ENCODE assay signal across 8 cellular contexts in genomic region chr1:31155216-31155806, GRCh38.
DNase-seq lines count a peak whose midpoint lies in the region; ATAC-seq and TF ChIP-seq lines count a peak whose summit lies in the region.

No MANE protein-coding gene starts in this region.

- no peaks in the 10 kb centered on the region for H3K27me3 Mint-ChIP-seq in activated T-cell treated with anti-CD3 and anti-CD28 coated beads, Interleukin-2, amount 50 U/mL, for 4 hours (ENCODE audit: low read depth)
- H3K27me3 Mint-ChIP-seq in nephron progenitor cell (ENCODE audit: low read depth, poor library complexity): no peaks in the 10 kb centered on the region

- no peak for TF ChIP-seq POLR2A in stomach (IDR thresholded peaks at IDR 0.05)

- H3K4me3 Mint-ChIP-seq in activated T-cell treated with anti-CD3 and anti-CD28 coated beads, Interleukin-2, amount 50 U/mL, for 4 hours: peak overlapping the region; percentile 90
- peak overlapping the region; percentile 92 for H3K4me3 Mint-ChIP-seq in nephron progenitor cell

- H3K4me1 Mint-ChIP-seq in activated T-cell treated with anti-CD3 and anti-CD28 coated beads, Interleukin-2, amount 50 U/mL, for 4 hours (ENCODE audit: low read depth): peaks cover 9% of the 10 kb centered on the region
- H3K4me1 Mint-ChIP-seq in nephron progenitor cell: peaks cover 19% of the 10 kb centered on the region

- no peaks in the 10 kb centered on the region for H4K20me1 ChIP-seq in PC-9 (ENCODE audit: insufficient read depth)

- no peaks in the 10 kb centered on the region for H3K9me2 ChIP-seq in PC-9 (ENCODE audit: insufficient read depth)

- no peaks in the 10 kb centered on the region for H3K9me3 Mint-ChIP-seq in activated T-cell treated with anti-CD3 and anti-CD28 coated beads, Interleukin-2, amount 50 U/mL, for 4 hours
- H3K9me3 Mint-ChIP-seq in nephron progenitor cell: peaks cover 11% of the 10 kb centered on the region

- H3K27ac ChIP-seq in PC-9 (peak overlapping the region; percentile 71), stomach (peak overlapping the region; percentile 85 to 90 (median 86))

- intact Hi-C loops in PC-9 (cut with micrococcal nuclease; ENCODE audit: unreplicated experiment) (loop anchor here (2.0 kb wide), 1 partner anchor 91 kb away; the partner anchor contains the start of gene PUM1), stomach (cut with DNase I; ENCODE audit: low total_unique reads) (no loop called here)

- H3K9me3 ChIP-seq in PC-9 (ENCODE audit: insufficient read depth, low read depth) (no peaks in the 10 kb centered on the region), stomach (no peaks in the 10 kb centered on the region)

- TF ChIP-seq EP300 in stomach (IDR thresholded peaks at IDR 0.05): no peak

- H3K4me1 ChIP-seq in PC-9 (replicated peaks; ENCODE audit: insufficient read depth) (peaks cover 35% of the 10 kb centered on the region), stomach (peaks cover 0 to 15% (median 13%) of the 10 kb centered on the region in 4 donors)

- POLR2A ChIA-PET in PC-9 (lab: Charles Lee; ENCODE audit: unreplicated experiment): interaction anchor here (0.6 kb wide), 2 partner anchors 142 to 372 kb away, joined by 3 read pairs; partner anchors contain the start of genes SNRNP40 and ZCCHC17

- peak overlapping the region; percentile 72 for H2AFZ ChIP-seq in PC-9

- peak overlapping the region; percentile 70 for H3K4me2 ChIP-seq in PC-9

- H3K4me3 ChIP-seq in PC-9 (peak overlapping the region; percentile 53), stomach (peak overlapping the region; percentile 74 to 84 (median 77))

- no peaks in the 10 kb centered on the region for H3K79me2 ChIP-seq in PC-9 (ENCODE audit: low read depth)

- no TSS peak for BruUV-seq in PC-9 (replicated peaks; lab: Mats Ljungman, UMichigan)

- WGBS in stomach, 5 donors: 0 to 1% (median 0%) methylated on average over 7 to 46 of the region's 46 CpGs

- H3K27me3 ChIP-seq in PC-9 (ENCODE audit: insufficient read depth, low read depth) (no peaks in the 10 kb centered on the region), stomach (no peaks in the 10 kb centered on the region)

- peak; percentile 80 for ATAC-seq in HG03342 (IDR thresholded peaks at IDR 0.05; ENCODE audit: unreplicated experiment)
- peak; percentile 86 to 92 for ATAC-seq in activated T-cell treated with anti-CD3 and anti-CD28 coated beads, Interleukin-2, amount 50 U/mL, for 4 hours

- peak overlapping the region; percentile 85 for H3K27ac Mint-ChIP-seq in nephron progenitor cell

- CTCF ChIA-PET in PC-9 (lab: Charles Lee): interaction anchor here (0.5 kb wide), 1 partner anchor 849 kb away, joined by 3 read pairs; no protein-coding TSS in a partner anchor

- H3F3A ChIP-seq in PC-9 (ENCODE audit: insufficient read depth, low read depth): peaks cover 19% of the 10 kb centered on the region; the same call in 1 of the 2 replicates

- DNase-seq in SKM-1 treated with dmso at 0.1 percent for 144 hours (lab: John Stamatoyannopoulos, UW; ENCODE audit: unreplicated experiment): peak; percentile 61
- DNase-seq in SKM-1 (lab: John Stamatoyannopoulos, UW; ENCODE audit: unreplicated experiment): no peak
- peak; percentile 38 to 77 for DNase-seq in PC-9
- peak; percentile 47 for DNase-seq in activated T-cell treated with anti-CD3 and anti-CD28 coated beads, Interleukin-2, amount 50 U/mL, for 4 hours
- peak; percentile 25 for DNase-seq in fibroblast of peridontal ligament (ENCODE audit: extremely low read depth)
- peak; percentile 76 for DNase-seq in nephron progenitor cell
- peak; percentile 64 for DNase-seq in stomach

- no peaks in the 10 kb centered on the region for H3K36me3 Mint-ChIP-seq in activated T-cell treated with anti-CD3 and anti-CD28 coated beads, Interleukin-2, amount 50 U/mL, for 4 hours (ENCODE audit: insufficient read depth)
- H3K36me3 Mint-ChIP-seq in nephron progenitor cell (ENCODE audit: low read depth): peaks cover 4% of the 10 kb centered on the region

- no peaks in the 10 kb centered on the region for H3K36me3 ChIP-seq in PC-9 (ENCODE audit: low read depth)
- H3K36me3 ChIP-seq in stomach: no peaks in the 10 kb centered on the region

- TF ChIP-seq CTCF in PC-9 (conservative IDR thresholded peaks at IDR 0.05): no peak; the same call in 1 of the 2 replicates
- TF ChIP-seq CTCF in nephron progenitor cell (IDR thresholded peaks at IDR 0.05): no peak
- peak in 2 of 7 experiments; percentile 24 to 50 for TF ChIP-seq CTCF in stomach (IDR thresholded peaks at IDR 0.05)
